Comparison of ENCODE assay signal across 8 cellular contexts in genomic region chr11:73597340-73597955, GRCh38. TPM values are rescaled to one million over a fixed set of nuclear protein-coding genes. Genes with fewer than 3 reads are reported as not detected.
DNase-seq lines count a peak whose midpoint lies in the region; ATAC-seq and TF ChIP-seq lines count a peak whose summit lies in the region.

No MANE protein-coding gene starts in this region.

- ATAC-seq in GM21717 (IDR thresholded peaks at IDR 0.05; ENCODE audit: unreplicated experiment) (no peak), HG02938 (IDR thresholded peaks at IDR 0.05; ENCODE audit: unreplicated experiment) (no peak), HG02678 (IDR thresholded peaks at IDR 0.05; ENCODE audit: unreplicated experiment) (no peak)

- 6% methylated on average over 17 of the region's 27 CpGs for WGBS in suprapubic skin

- DNase-seq in Ammon's horn (ENCODE audit: low spot score) (peak; percentile 15), HFF-Myc (ENCODE audit: extremely low read depth, low read depth) (no peak), astrocyte of the cerebellum (ENCODE audit: low read depth) (no peak), kidney epithelial cell (ENCODE audit: low read depth) (no peak), suprapubic skin (ENCODE audit: low spot score in 2 of 2) (peak in 1 of 2 donors; percentile 80)

- TF ChIP-seq EP300 in suprapubic skin (IDR thresholded peaks at IDR 0.05): no peak

- TF ChIP-seq CTCF in HFF-Myc (IDR thresholded peaks at IDR 0.05; ENCODE audit: low read depth, low read length, missing control alignments): no peak
- TF ChIP-seq CTCF in astrocyte of the cerebellum (IDR thresholded peaks at IDR 0.05; ENCODE audit: low read depth, low read length, missing control alignments): no peak
- TF ChIP-seq CTCF in kidney epithelial cell (IDR thresholded peaks at IDR 0.05; ENCODE audit: insufficient read depth, low read length, poor library complexity, severe bottlenecking): no peak
- no peak for TF ChIP-seq CTCF in suprapubic skin (IDR thresholded peaks at IDR 0.05)

- TF ChIP-seq POLR2A in suprapubic skin (IDR thresholded peaks at IDR 0.05): no peak

- H3K4me1 ChIP-seq in suprapubic skin: peaks cover 18% of the 10 kb centered on the region

- in situ Hi-C loops in astrocyte of the cerebellum (cut with HindIII; ENCODE audit: low sequenced_read_pairs): no loop called here

- no peaks in the 10 kb centered on the region for H3K9me3 ChIP-seq in suprapubic skin

- H3K27me3 ChIP-seq in kidney epithelial cell (ENCODE audit: control insufficient read depth, insufficient read depth, low read length) (no peaks in the 10 kb centered on the region), suprapubic skin (no peaks in the 10 kb centered on the region)

- peak overlapping the region; percentile 75 for H3K4me3 ChIP-seq in HFF-Myc (replicated peaks; ENCODE audit: low read depth, low read length)
- H3K4me3 ChIP-seq in astrocyte of the cerebellum (ENCODE audit: low read depth, low read length): peak overlapping the region; percentile 75
- H3K4me3 ChIP-seq in kidney epithelial cell (ENCODE audit: low read depth, low read length): peak overlapping the region; percentile 92
- H3K4me3 ChIP-seq in suprapubic skin: peak overlapping the region; percentile 85

- peak overlapping the region; percentile 72 for H3K27ac ChIP-seq in suprapubic skin

- H3K36me3 ChIP-seq in kidney epithelial cell (ENCODE audit: control insufficient read depth, insufficient read depth, low read length) (no peaks in the 10 kb centered on the region), suprapubic skin (no peaks in the 10 kb centered on the region)

RNA-seq across cellular contexts. Expression of gene FAM168A, which starts 0.5 kb away (rescaled TPM):
- total RNA-seq in kidney epithelial cell (14.2 and 17.3 TPM in 2 replicates), suprapubic skin (10 to 100 TPM; 17.7 to 40.1 (median 22.2) TPM)

RNA-seq across cellular contexts. Expression of gene PLEKHB1, which starts 48.9 kb away (rescaled TPM):
- total RNA-seq in kidney epithelial cell (3.5 and 7.1 TPM in 2 replicates), suprapubic skin (10 to 100 TPM in 1 of 4 donors, 1 to 10 TPM in 3; 4.7 to 12.5 (median 6.3) TPM)
